16 cellular contexts compared by ENCODE assay signal in genomic region chr17:50853781-50854180, GRCh38. TPM values are rescaled to one million over a fixed set of nuclear protein-coding genes. Genes with fewer than 3 reads are reported as not detected.
"Had no signal": no experiment of that assay in that cellular context is flagged by ENCODE, and none has a peak within 500 bp of the region (broad histone marks: within the 10 kb centered on the region; RNA-seq: fewer than 3 reads in every experiment).

No MANE protein-coding gene starts in this region.

- H3K27me3 Mint-ChIP-seq: activated naive CD8-positive, alpha-beta T cell; memory B cell had no signal

- H3K4me3 Mint-ChIP-seq: activated naive CD8-positive, alpha-beta T cell; activated T-cell treated with anti-CD3 and anti-CD28 coated beads, Interleukin-2, amount 50 U/mL, for 4 hours; brain; memory B cell; natural killer cell treated with Interleukin-12 subunit alpha and Interleukin-12 subunit beta and Interleukin-15 and Interleukin-18, amount 100 ng/mL, for 72 hours had no signal

- H3K36me3 Mint-ChIP-seq: activated naive CD8-positive, alpha-beta T cell; brain; memory B cell; natural killer cell treated with Interleukin-12 subunit alpha and Interleukin-12 subunit beta and Interleukin-15 and Interleukin-18, amount 100 ng/mL, for 72 hours had no signal

- H3K27ac Mint-ChIP-seq: memory B cell had no signal

- DNase-seq: activated CD4-positive, alpha-beta T cell treated with anti-CD3 and anti-CD28 coated beads for 1 hour; activated CD4-positive, alpha-beta T cell treated with anti-CD3 and anti-CD28 coated beads, Interleukin-2, amount 50 U/mL, for 4 hours; activated gamma-delta T cell; activated T-cell treated with anti-CD3 and anti-CD28 coated beads, Interleukin-2, amount 50 U/mL, for 4 hours; effector memory CD4-positive, alpha-beta T cell; retina; stimulated activated CD4-positive, alpha-beta T cell treated with anti-CD3 and anti-CD28 coated beads, Interleukin-4, amount 100 ng/mL, for 4 hours; stimulated activated CD8-positive, alpha-beta memory T cell treated with anti-CD3 and anti-CD28 coated beads, Interleukin-4, amount 100 ng/mL, for 48 hours; stimulated activated naive CD8-positive, alpha-beta T cell treated with anti-CD3 and anti-CD28 coated beads, Interleukin-15, Interleukin-2, amounts not matched to agents 100 U/mL and 50 U/mL, for 24 hours had no signal

- ATAC-seq: activated T-cell treated with anti-CD3 and anti-CD28 coated beads, Interleukin-2, amount 50 U/mL, for 4 hours; natural killer cell treated with Interleukin-12 subunit alpha and Interleukin-12 subunit beta and Interleukin-15 and Interleukin-18, amount 100 ng/mL, for 72 hours; stimulated activated naive CD8-positive, alpha-beta T cell treated with anti-CD3 and anti-CD28 coated beads, Interleukin-15, Interleukin-2, amounts not matched to agents 100 U/mL and 50 U/mL, for 24 hours had no signal

- H3K9me3 Mint-ChIP-seq: activated T-cell treated with anti-CD3 and anti-CD28 coated beads, Interleukin-2, amount 50 U/mL, for 4 hours; natural killer cell treated with Interleukin-12 subunit alpha and Interleukin-12 subunit beta and Interleukin-15 and Interleukin-18, amount 100 ng/mL, for 72 hours had no signal

- H3K27ac ChIP-seq: VCaP had no signal

- H3K4me3 ChIP-seq: skin epidermis had no signal

RNA-seq across cellular contexts. Expression of gene WFIKKN2, which starts 18.4 kb away (rescaled TPM):
- total RNA-seq: activated T-cell treated with anti-CD3 and anti-CD28 coated beads, Interleukin-2, amount 50 U/mL, for 4 hours; epithelial cell of proximal tubule; natural killer cell treated with Interleukin-12 subunit alpha and Interleukin-12 subunit beta and Interleukin-15 and Interleukin-18, amount 100 ng/mL, for 72 hours had no signal
